In genomic region chr16:3234543-3235541, GRCh38 we compare ENCODE assay signal across 1 cellular context.
TF ChIP-seq lines count a peak whose summit lies in the region.

Gene ZNF200 (minus strand): TSS chr16:3235158. CDS start chr16:3233755, 1,403 bp downstream.

TF ChIP-seq in K562, 482 proteins besides CTCF, POLR2A, EP300 and RAD21 (continued from another document and continues in another):
- TF ChIP-seq ELK1 (CRISPR knock-in tag; IDR thresholded peaks at IDR 0.05) = no peak
- no peak for TF ChIP-seq ZKSCAN3 (CRISPR knock-in tag; IDR thresholded peaks at IDR 0.05)
- TF ChIP-seq ETS1 (conservative IDR thresholded peaks at IDR 0.05; ENCODE audit: control insufficient read depth, low read depth, low read length) = peak; percentile 86; the same call in 1 of the 2 replicates
- TF ChIP-seq HES1 (IDR thresholded peaks at IDR 0.05; ENCODE audit: low read depth) = peak; percentile 63; the same call in 1 of the 2 replicates
- TF ChIP-seq ZNF280A (IDR thresholded peaks at IDR 0.05; ENCODE audit: low read depth, partially characterized antibody) = no peak
- TF ChIP-seq HNRNPLL (IDR thresholded peaks at IDR 0.05; ENCODE audit: low read depth, low read length, poor library complexity, severe bottlenecking) = peak; percentile 66
- no peak for TF ChIP-seq ZNF398 (CRISPR knock-in tag; IDR thresholded peaks at IDR 0.05)
- TF ChIP-seq NR2C2 (CRISPR knock-in tag; IDR thresholded peaks at IDR 0.05) = no peak
- peak; percentile 93 for TF ChIP-seq NR2C2 (tag; IDR thresholded peaks at IDR 0.05)
- TF ChIP-seq SIX5 (IDR thresholded peaks at IDR 0.05; ENCODE audit: borderline replicate concordance in 1 of 2, insufficient read depth in 1 of 2, low read depth in 1 of 2, low read length in 2 of 2) = peak; percentile 53 to 64; a peak in 3 of 4 replicates
- TF ChIP-seq LARP7 (IDR thresholded peaks at IDR 0.05) = no peak
- peak; percentile 72 for TF ChIP-seq MAX (CRISPR knock-in tag; IDR thresholded peaks at IDR 0.05)
- TF ChIP-seq L3MBTL2 (IDR thresholded peaks at IDR 0.05) = peak; percentile 77
- no peak for TF ChIP-seq MIER1 (IDR thresholded peaks at IDR 0.05; ENCODE audit: low read depth)
- TF ChIP-seq ELF4 (CRISPR knock-in tag; IDR thresholded peaks at IDR 0.05) = 0 out of 2 replicates have a peak, but pooled peaks have one; percentile 12
- TF ChIP-seq REST (CRISPR knock-in tag; IDR thresholded peaks at IDR 0.05; ENCODE audit: low read depth) = peak; percentile 46
- TF ChIP-seq PHF8 (IDR thresholded peaks at IDR 0.05; ENCODE audit: borderline replicate concordance, low read length) = peak; percentile 91; the same call in 1 of the 2 replicates
- no peak for TF ChIP-seq ZBTB26 (CRISPR knock-in tag; IDR thresholded peaks at IDR 0.05)
- peak; percentile 65 for TF ChIP-seq ZNF316 (IDR thresholded peaks at IDR 0.05)
- TF ChIP-seq TFAM (CRISPR knock-in tag; conservative IDR thresholded peaks at IDR 0.05) = no peak
- TF ChIP-seq CC2D1A (IDR thresholded peaks at IDR 0.05) = no peak
- TF ChIP-seq NCOA2 (IDR thresholded peaks at IDR 0.05; ENCODE audit: partially characterized antibody in 2 of 2) = no peak
- peak; percentile 84 for TF ChIP-seq DIDO1 (tag; IDR thresholded peaks at IDR 0.05; ENCODE audit: low read depth)
- TF ChIP-seq SRSF1 (IDR thresholded peaks at IDR 0.05; ENCODE audit: low read depth, low read length) = no peak
- TF ChIP-seq ILK (tag; IDR thresholded peaks at IDR 0.05; ENCODE audit: borderline replicate concordance, low read depth) = no peak
- TF ChIP-seq UBTF (IDR thresholded peaks at IDR 0.05; ENCODE audit: borderline replicate concordance in 1 of 2, low read depth in 2 of 2, low read length in 2 of 2) = no peak
- no peak for TF ChIP-seq NFE2 (IDR thresholded peaks at IDR 0.05; ENCODE audit: low read depth)
- TF ChIP-seq DPF2 (IDR thresholded peaks at IDR 0.05) = no peak
- peak; percentile 11 for TF ChIP-seq PRDM10 (IDR thresholded peaks at IDR 0.05; ENCODE audit: partially characterized antibody)
- TF ChIP-seq JUNB (CRISPR knock-in tag; conservative IDR thresholded peaks at IDR 0.05) = no peak
- no peak for TF ChIP-seq ATF4 (CRISPR knock-in tag; IDR thresholded peaks at IDR 0.05)
- TF ChIP-seq ZNF354B (CRISPR knock-in tag; IDR thresholded peaks at IDR 0.05) = no peak
- TF ChIP-seq BACH1 (tag; IDR thresholded peaks at IDR 0.05) = no peak
- TF ChIP-seq ZZZ3 (IDR thresholded peaks at IDR 0.05) = no peak
- TF ChIP-seq ZSCAN32 (CRISPR knock-in tag; IDR thresholded peaks at IDR 0.05) = no peak
- no peak for TF ChIP-seq SFPQ (IDR thresholded peaks at IDR 0.05; ENCODE audit: low read depth, low read length)
- 0 out of 3 replicates have a peak, but pooled peaks of 1 of the 2 experiments have one; percentile 10 for TF ChIP-seq CBX3 (IDR thresholded peaks at IDR 0.05; ENCODE audit: borderline replicate concordance in 1 of 2, low read length in 2 of 2)
